19 cellular contexts compared by ENCODE assay signal in genomic region chr2:219462349-219462748, GRCh38. TPM values are rescaled to one million over a fixed set of nuclear protein-coding genes. Genes with fewer than 3 reads are reported as not detected.
"Had no signal": no experiment of that assay in that cellular context is flagged by ENCODE, and none has a peak within 500 bp of the region (broad histone marks: within the 10 kb centered on the region; RNA-seq: fewer than 3 reads in every experiment).

No MANE protein-coding gene starts in this region.

- H3K9me3 ChIP-seq: pancreas, SK-N-SH, spleen had no signal

- H3K4me3 ChIP-seq: pancreas, spleen had no signal

- H3K4me3 Mint-ChIP-seq: activated CD4-positive, alpha-beta T cell treated with anti-CD3 and anti-CD28 coated beads, Interleukin-2, amount 10 ng/mL, durations not matched to agents 24 days and 14 days; activated T-cell treated with anti-CD3 and anti-CD28 coated beads, Interleukin-2, amount 50 U/mL, for 4 hours; T-helper 2 cell treated with Interferon-gamma antibody and Interleukin-4, amounts not matched to agents 5 μg/mL and 100 μg/mL, for 36 hours had no signal

- H3K9me3 Mint-ChIP-seq: activated CD4-positive, alpha-beta T cell treated with anti-CD3 and anti-CD28 coated beads, Interleukin-2, amount 10 ng/mL, durations not matched to agents 24 days and 14 days; activated T-cell treated with anti-CD3 and anti-CD28 coated beads, Interleukin-2, amount 50 U/mL, for 4 hours; T-helper 2 cell treated with Interferon-gamma antibody and Interleukin-4, amounts not matched to agents 5 μg/mL and 100 μg/mL, for 36 hours had no signal

- H3K27me3 Mint-ChIP-seq: activated CD4-positive, alpha-beta T cell treated with anti-CD3 and anti-CD28 coated beads, Interleukin-2, amount 10 ng/mL, durations not matched to agents 24 days and 14 days had no signal

- H3K4me1 ChIP-seq: pancreas had no signal

- ATAC-seq: activated T-cell treated with anti-CD3 and anti-CD28 coated beads, Interleukin-2, amount 50 U/mL, for 4 hours; pancreas had no signal

- H3K27ac ChIP-seq: pancreas, spleen had no signal

- H3K27me3 ChIP-seq: pancreas had no signal

- H3K4me2 ChIP-seq: SK-N-SH had no signal

- H3K9ac ChIP-seq: SK-N-SH had no signal

- H3K27ac Mint-ChIP-seq: activated CD4-positive, alpha-beta T cell treated with anti-CD3 and anti-CD28 coated beads, Interleukin-2, amount 10 ng/mL, durations not matched to agents 24 days and 14 days; T-helper 2 cell treated with Interferon-gamma antibody and Interleukin-4, amounts not matched to agents 5 μg/mL and 100 μg/mL, for 36 hours had no signal

- H3K36me3 ChIP-seq: pancreas, spleen had no signal

- DNase-seq: activated CD4-positive, alpha-beta T cell treated with anti-CD3 and anti-CD28 coated beads, Interleukin-2, amount 10 ng/mL, durations not matched to agents 24 days and 14 days; activated CD4-positive, CD25-positive, alpha-beta regulatory T cell; activated CD8-positive, alpha-beta memory T cell treated with anti-CD3 and anti-CD28 coated beads, Interleukin-2, amount 50 U/mL, for 4 hours; activated naive CD4-positive, alpha-beta T cell treated with anti-CD3 and anti-CD28 coated beads, Interleukin-2, amount 50 U/mL, for 16 hours; activated T-cell treated with anti-CD3 and anti-CD28 coated beads, Interleukin-2, amount 50 U/mL, for 4 hours; aorta; effector CD4-positive, alpha-beta T cell; hippocampal formation; islet precursor cell; midbrain; SK-N-SH; spleen; stimulated activated CD8-positive, alpha-beta memory T cell treated with anti-CD3 and anti-CD28 coated beads, Interleukin-4, amount 100 ng/mL, for 48 hours; stimulated activated naive CD4-positive, alpha-beta T cell; trophoblast cell had no signal

RNA-seq across cellular contexts. Expression of gene DES, which starts 44.2 kb away (rescaled TPM):
- total RNA-seq: activated CD4-positive, alpha-beta T cell treated with anti-CD3 and anti-CD28 coated beads, Interleukin-2, amount 10 ng/mL, durations not matched to agents 24 days and 14 days; glomerular endothelial cell had no signal

RNA-seq across cellular contexts. Expression of gene ASIC4, which starts 51.9 kb away (rescaled TPM):
- total RNA-seq: activated CD4-positive, alpha-beta T cell treated with anti-CD3 and anti-CD28 coated beads, Interleukin-2, amount 10 ng/mL, durations not matched to agents 24 days and 14 days; glomerular endothelial cell; lung microvascular endothelial cell had no signal
